ENCODE assay signal across 1 cellular context in the genomic region with DNA sequence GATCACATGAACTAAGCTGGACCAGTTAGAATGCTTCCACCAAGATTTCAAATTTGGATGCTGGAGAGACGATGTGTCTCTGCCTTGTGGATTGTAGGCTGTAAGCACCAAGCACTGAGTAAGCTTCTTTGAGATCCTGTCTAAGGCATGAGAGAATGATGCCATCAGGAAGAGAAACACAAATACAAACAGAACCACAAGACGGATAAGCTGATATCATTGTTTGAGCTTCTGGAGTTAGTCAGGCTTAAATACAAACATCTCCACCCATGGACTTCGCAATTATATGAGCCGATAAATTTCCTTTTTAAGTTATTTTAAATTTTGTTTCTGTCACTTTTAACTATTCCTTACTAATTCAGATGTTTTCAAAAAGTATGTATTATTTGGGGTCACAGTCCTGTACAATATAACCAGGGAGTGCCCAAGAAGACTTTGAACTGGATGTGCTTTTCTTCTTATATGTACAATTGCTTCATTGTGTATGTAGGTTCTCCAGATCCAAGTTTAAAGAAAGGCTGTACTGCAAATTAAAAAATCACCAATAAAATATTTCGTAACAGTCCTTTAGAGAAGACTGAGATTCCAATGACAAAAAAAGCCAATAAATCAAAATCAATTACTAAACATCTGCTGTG.
TF ChIP-seq lines count a peak whose summit lies in the region.

No MANE protein-coding gene starts in this region.

TF ChIP-seq in SK-N-SH treated with all-trans-retinoic acid at 6 μM for 48 hours, 23 proteins besides CTCF, POLR2A, EP300 and RAD21 (continued from another document):
- TF ChIP-seq RARB (CRISPR knock-in tag; IDR thresholded peaks at IDR 0.05), result no peak
- TF ChIP-seq ZFP3 (CRISPR knock-in tag; IDR thresholded peaks at IDR 0.05), result no peak
TF ChIP-seq in SK-N-SH treated with all-trans-retinoic acid at 6 μM for 48 hours: peak in this region for 0.
